Comparison of ENCODE assay signal across 9 cellular contexts in genomic region chr11:108666373-108666772, GRCh38. TPM values are rescaled to one million over a fixed set of nuclear protein-coding genes. Genes with fewer than 3 reads are reported as not detected.
DNase-seq lines count a peak whose midpoint lies in the region; ATAC-seq and TF ChIP-seq lines count a peak whose summit lies in the region.
"Had no signal": no experiment of that assay in that cellular context is flagged by ENCODE, and none has a peak within 500 bp of the region (broad histone marks: within the 10 kb centered on the region; RNA-seq: fewer than 3 reads in every experiment).

No MANE protein-coding gene starts in this region.

- H3K27me3 Mint-ChIP-seq in glutamatergic neuron (ENCODE audit: unreplicated experiment), result peaks cover 4% of the 10 kb centered on the region

- H3K79me2 ChIP-seq in SU-DHL-6 (ENCODE audit: insufficient read depth, low read length), result peaks cover 65% of the 10 kb centered on the region

- ATAC-seq in HG02759 (IDR thresholded peaks at IDR 0.05; ENCODE audit: unreplicated experiment) (no peak), HG02571 (IDR thresholded peaks at IDR 0.05; ENCODE audit: unreplicated experiment) (no peak), GM19395 (IDR thresholded peaks at IDR 0.05; ENCODE audit: unreplicated experiment) (no peak)

- no peaks in the 10 kb centered on the region for H3K36me3 ChIP-seq in SU-DHL-6 (ENCODE audit: low read length)

- H3K36me3 Mint-ChIP-seq in glutamatergic neuron (ENCODE audit: unreplicated experiment), result no peaks in the 10 kb centered on the region

- no peak overlapping the region for H2AFZ ChIP-seq in SU-DHL-6 (ENCODE audit: low read depth, low read length, severe bottlenecking)

- no peak overlapping the region for H3K27ac Mint-ChIP-seq in glutamatergic neuron (ENCODE audit: unreplicated experiment)

- H3K4me2 ChIP-seq in SU-DHL-6 (ENCODE audit: low read depth, low read length, poor library complexity, severe bottlenecking), result peak overlapping the region; percentile 76

- TF ChIP-seq CTCF in AG10803 (conservative IDR thresholded peaks at IDR 0.05; ENCODE audit: low read length) (0 out of 2 replicates have a peak, but pooled peaks have one; percentile 14), GM12865 (IDR thresholded peaks at IDR 0.05; ENCODE audit: insufficient read depth, low read depth, low read length, missing control alignments) (no peak), SU-DHL-6 (IDR thresholded peaks at IDR 0.05; ENCODE audit: insufficient read depth, low read length, poor library complexity, severe bottlenecking) (no peak), glutamatergic neuron (IDR thresholded peaks at IDR 0.05; ENCODE audit: partially characterized antibody, unreplicated experiment) (no peak)

- H3K4me3 ChIP-seq in AG10803 (ENCODE audit: low read length) (peak overlapping the region; percentile 5; the same call in 1 of the 2 replicates), GM12865 (ENCODE audit: low read depth, low read length) (peak overlapping the region; percentile 96), SU-DHL-6 (ENCODE audit: insufficient read depth, low read length, poor library complexity, severe bottlenecking) (peak overlapping the region; percentile 87)

- H3F3A ChIP-seq in SU-DHL-6 (ENCODE audit: insufficient read depth), result peaks cover 12% of the 10 kb centered on the region; the same call in 1 of the 2 replicates

- peak overlapping the region; percentile 77 for H3K9ac ChIP-seq in SU-DHL-6 (ENCODE audit: low read length)

- H3K9me3 Mint-ChIP-seq in glutamatergic neuron (ENCODE audit: unreplicated experiment), result peaks cover 7% of the 10 kb centered on the region

- no peaks in the 10 kb centered on the region for H3K9me2 ChIP-seq in SU-DHL-6 (replicated peaks; ENCODE audit: insufficient read depth, low read length)

- peaks cover 8% of the 10 kb centered on the region for H3K4me1 Mint-ChIP-seq in glutamatergic neuron (ENCODE audit: low read depth, unreplicated experiment)

- H4K20me1 ChIP-seq in SU-DHL-6 (ENCODE audit: low read depth, low read length), result peaks cover 5% of the 10 kb centered on the region; the same call in 1 of the 2 replicates

- no peak overlapping the region for H3K27ac ChIP-seq in SU-DHL-6 (ENCODE audit: low read depth, low read length)

- H3K4me3 Mint-ChIP-seq in glutamatergic neuron (ENCODE audit: unreplicated experiment), result peak overlapping the region; percentile 100

- no peaks in the 10 kb centered on the region for H3K9me3 ChIP-seq in SU-DHL-6 (ENCODE audit: insufficient read depth, low read length)

- H3K27me3 ChIP-seq in SU-DHL-6 (ENCODE audit: low read length), result no peaks in the 10 kb centered on the region

- DNase-seq in AG10803 (ENCODE audit: low read depth) (no peak), GM12865 (ENCODE audit: low read depth) (peak; percentile 30), glutamatergic neuron (no peak), activated gamma-delta T cell (lab: John Stamatoyannopoulos, UW) (no peak)
- DNase-seq: DMS79 treated with DMSO at 0.1 percent for 48 hours had no signal

RNA-seq across cellular contexts. Expression of gene DDX10, which starts 1.5 kb away (rescaled TPM):
- total RNA-seq in glutamatergic neuron (ENCODE audit: unreplicated experiment), result 18.8 TPM

Comparison
In these comparisons a context has a peak if more than half of its experiments do, and no peak if none do; other contexts are left out.
1. H3K4me3 ChIP-seq: peak in every context shown above with its lines; median percentile 96 in GM12865; 87 in SU-DHL-6; 5 in AG10803.